15 cellular contexts compared by ENCODE assay signal in the genomic region with DNA sequence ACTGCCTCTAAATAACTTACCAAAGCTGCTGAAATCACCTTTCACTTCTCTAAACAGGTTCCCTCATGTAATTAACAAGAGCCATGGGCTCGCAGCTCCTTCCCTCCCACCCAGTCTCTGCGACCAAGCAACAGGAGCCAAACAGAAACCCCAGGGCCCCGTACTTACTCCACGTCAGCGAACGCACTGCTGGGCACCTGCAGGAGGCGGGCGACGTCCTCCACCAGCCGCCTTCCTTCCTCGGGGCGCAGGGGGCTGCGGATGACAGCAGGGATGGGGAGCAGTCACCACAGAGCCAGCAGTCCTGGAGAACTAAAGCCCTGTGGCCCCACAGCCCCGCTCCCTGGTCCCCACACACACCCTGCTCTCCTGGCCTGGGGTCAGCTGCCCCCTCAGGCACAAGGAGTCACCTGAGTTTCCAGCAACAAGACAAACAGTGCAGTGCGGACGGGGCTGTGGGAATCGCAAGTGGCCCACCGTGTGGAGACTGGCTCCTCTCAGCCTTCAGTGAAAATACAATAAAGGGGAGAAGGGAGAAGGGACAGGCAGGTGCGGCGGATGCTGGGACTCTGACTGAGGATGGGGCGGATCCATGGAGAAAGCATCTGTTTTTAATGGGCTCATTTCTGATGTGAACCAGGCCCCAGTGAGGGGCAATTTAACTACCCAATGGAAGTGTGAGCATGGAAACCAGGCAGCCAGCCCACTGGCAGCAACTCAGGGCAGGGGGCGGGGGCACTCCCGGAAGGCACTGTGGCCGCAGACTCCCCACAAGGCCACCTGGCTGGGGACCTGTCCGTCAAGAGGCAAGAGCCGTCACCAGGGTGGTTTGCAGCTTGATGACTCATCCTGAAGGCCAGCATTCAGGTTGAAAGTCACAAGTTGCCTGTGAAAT.
A peak's percentile ranks its signal among the peaks of the same experiment; 100 is the strongest.
DNase-seq lines count a peak whose midpoint lies in the region; ATAC-seq, FAIRE-seq and TF ChIP-seq lines count a peak whose summit lies in the region.
"Had no signal": no experiment of that assay in that cellular context is flagged by ENCODE, and none has a peak within 500 bp of the region (broad histone marks: within the 10 kb centered on the region; RNA-seq: fewer than 3 reads in every experiment).

No MANE protein-coding gene starts in this region.

- TF ChIP-seq CTCF in A549 (IDR thresholded peaks at IDR 0.05) (no peak), adrenal gland (IDR thresholded peaks at IDR 0.05) (no peak)

- TF ChIP-seq POLR2A in A549 (IDR thresholded peaks at IDR 0.05; ENCODE audit: low read length) (no peak), adrenal gland (IDR thresholded peaks at IDR 0.05) (no peak)

- POLR2A ChIA-PET in A549 (lab: Yijun Ruan, JAX) = no interaction called here

- 51% methylated on average over 19 of the region's 26 CpGs for WGBS in A549 (ENCODE audit: missing lambda C conversion rate)
- WGBS in adrenal gland, 4 donors = 80 to 93% (median 84%) methylated on average over 19 to 26 of the region's 26 CpGs

- H3K4me2 ChIP-seq in A549 = no peak overlapping the region

- H3K4me1 ChIP-seq in A549 = no peaks in the 10 kb centered on the region
- H3K4me1 ChIP-seq in adrenal gland (replicated peaks in 1 of 2) = no peaks in the 10 kb centered on the region
- H3K4me1 ChIP-seq: sigmoid colon, SJSA1, tibial artery had no signal

- CTCF ChIA-PET in A549 (lab: Yijun Ruan, JAX) = no interaction called here

- H3K27ac ChIP-seq in A549 (no peak overlapping the region), adrenal gland (no peak overlapping the region)
- H3K27ac ChIP-seq: sigmoid colon, SJSA1, tibial artery had no signal

- H3K9me3 ChIP-seq in A549 (peaks cover 16% of the 10 kb centered on the region; the same call in 2 of the 3 replicates), adrenal gland (replicated peaks in 1 of 3) (no peaks in the 10 kb centered on the region)
- H3K9me3 ChIP-seq: sigmoid colon had no signal

- intact Hi-C loops in adrenal gland (cut with DNase I) = no loop called here

- H3K36me3 ChIP-seq in adrenal gland (replicated peaks in 1 of 2) = no peaks in the 10 kb centered on the region
- H3K36me3 ChIP-seq: sigmoid colon, SJSA1, tibial artery had no signal

- FAIRE-seq in A549 (lab: Jason Lieb, UNC) = no peak
- FAIRE-seq: endothelial cell of umbilical vein, frontal cortex had no signal

- no peak for TF ChIP-seq RAD21 in A549 (conservative IDR thresholded peaks at IDR 0.05 in 1 of 2, IDR thresholded peaks at IDR 0.05 in 1 of 2)

- no peaks in the 10 kb centered on the region for H3K27me3 ChIP-seq in adrenal gland
- H3K27me3 ChIP-seq: SJSA1 had no signal

- in situ Hi-C loops in ACHN (cut with HindIII; ENCODE audit: low pct_ligation_motif_present, low pct_unique_long_range_greater_than_20kb, low sequenced_read_pairs) = no loop called here

- no peak for TF ChIP-seq EP300 in A549 (IDR thresholded peaks at IDR 0.05)

- DNase-seq in A549 (ENCODE audit: low read depth in 1 of 2, low spot score in 1 of 2) (no peak), HT-29 (ENCODE audit: low spot score) (peak; percentile 24), NCI-H345 (lab: John Stamatoyannopoulos, UW) (peak; percentile 81), adrenal gland (peak; percentile 27 to 69 (median 58)), activated T-cell treated with anti-CD3 and anti-CD28 coated beads for 4 hours (no peak), ACHN (no peak)
- DNase-seq: activated CD8-positive, alpha-beta T cell treated with anti-CD3 and anti-CD28 coated beads for 36 hours; Calu3; sigmoid colon; tibial artery had no signal

- ATAC-seq in A549 = no peak
- ATAC-seq in HG03025 (IDR thresholded peaks at IDR 0.05; ENCODE audit: low FRiP score, unreplicated experiment) = no peak
- no peak for ATAC-seq in HG03196 (IDR thresholded peaks at IDR 0.05; ENCODE audit: unreplicated experiment)
- ATAC-seq: activated CD8-positive, alpha-beta T cell treated with anti-CD3 and anti-CD28 coated beads for 36 hours had no signal

- H3K4me3 ChIP-seq in A549 (no peak overlapping the region), adrenal gland (no peak overlapping the region)
- H3K4me3 ChIP-seq: sigmoid colon, SJSA1, tibial artery had no signal

TF ChIP-seq in A549, 52 proteins besides CTCF, POLR2A, EP300 and RAD21:
- TF ChIP-seq FOSL2 (IDR thresholded peaks at IDR 0.05) (no peak), FOSL2 (CRISPR knock-in tag; IDR thresholded peaks at IDR 0.05) (peak; percentile 46; the same call in 1 of the 2 replicates), NFE2L2 (conservative IDR thresholded peaks at IDR 0.05; ENCODE audit: low read length) (no peak), NPAS2 (CRISPR knock-in tag; IDR thresholded peaks at IDR 0.05; ENCODE audit: borderline replicate concordance) (no peak), E2F6 (IDR thresholded peaks at IDR 0.05; ENCODE audit: borderline replicate concordance, low read depth) (no peak)
- TF ChIP-seq, protein P1, sequence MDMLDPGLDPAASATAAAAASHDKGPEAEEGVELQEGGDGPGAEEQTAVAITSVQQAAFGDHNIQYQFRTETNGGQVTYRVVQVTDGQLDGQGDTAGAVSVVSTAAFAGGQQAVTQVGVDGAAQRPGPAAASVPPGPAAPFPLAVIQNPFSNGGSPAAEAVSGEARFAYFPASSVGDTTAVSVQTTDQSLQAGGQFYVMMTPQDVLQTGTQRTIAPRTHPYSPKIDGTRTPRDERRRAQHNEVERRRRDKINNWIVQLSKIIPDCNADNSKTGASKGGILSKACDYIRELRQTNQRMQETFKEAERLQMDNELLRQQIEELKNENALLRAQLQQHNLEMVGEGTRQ (IDR thresholded peaks at IDR 0.05) = no peak

Comparison
In these comparisons a context has a peak if more than half of its experiments do, and no peak if none do; other contexts are left out.
1. DNase-seq: peak in HT-29 (single experiment), NCI-H345 (single experiment) and adrenal gland (7 of 7); none in A549 (0 of 2), activated T-cell treated with anti-CD3 and anti-CD28 coated beads for 4 hours (single experiment) and ACHN (single experiment).